In the genomic region with DNA sequence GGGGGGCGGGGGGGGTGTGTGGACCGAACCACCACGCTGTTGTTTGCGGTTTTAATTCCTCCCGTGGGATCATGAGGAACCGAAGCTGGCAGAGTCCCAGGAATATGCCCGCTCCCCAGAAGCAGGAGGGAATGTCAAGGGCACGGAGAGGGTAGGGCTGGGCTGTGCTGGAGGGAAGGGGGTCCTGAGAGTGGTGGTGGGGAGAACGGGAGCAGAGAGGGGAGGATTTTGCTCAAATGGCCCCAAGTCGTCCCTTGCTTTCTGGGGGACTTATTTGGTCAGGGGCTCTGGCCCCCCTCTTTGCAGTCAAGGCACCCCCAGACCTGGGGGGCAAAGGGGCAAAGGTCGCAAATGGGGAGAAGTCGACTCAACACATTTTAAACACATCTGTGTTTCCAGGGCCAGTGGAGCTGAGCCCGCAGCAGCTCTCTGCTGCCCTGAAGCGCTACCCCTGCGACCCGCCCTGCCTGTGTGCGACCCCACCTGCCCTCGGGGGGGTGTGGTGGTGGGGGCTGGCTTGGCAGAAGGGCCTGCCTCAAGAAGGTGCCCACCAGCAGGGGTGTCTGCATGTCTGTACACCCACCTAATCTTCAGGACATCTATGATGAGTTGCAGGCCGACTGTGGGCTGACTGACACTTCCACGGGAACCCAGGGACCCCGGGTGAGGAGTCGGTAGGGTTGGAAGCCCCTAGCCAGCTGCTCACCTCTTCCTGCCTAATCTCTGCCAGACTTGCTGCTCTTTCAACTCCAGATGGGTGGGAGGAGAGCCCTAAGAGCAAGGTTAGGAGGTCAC, we compare ENCODE assay signal across 2 cellular contexts.
TF ChIP-seq lines count a peak whose summit lies in the region.

No MANE protein-coding gene starts in this region.

TF ChIP-seq in SK-N-SH, 30 proteins besides CTCF, POLR2A, EP300 and RAD21 (continued from another document):
- no peak for TF ChIP-seq RFX5 (IDR thresholded peaks at IDR 0.05; ENCODE audit: low read length)
- TF ChIP-seq SMC3 (IDR thresholded peaks at IDR 0.05; ENCODE audit: low read depth, low read length), result no peak
- TF ChIP-seq JUND (IDR thresholded peaks at IDR 0.05), result no peak
- no peak for TF ChIP-seq FOXM1 (IDR thresholded peaks at IDR 0.05; ENCODE audit: low read depth)
- no peak for TF ChIP-seq MEF2A (IDR thresholded peaks at IDR 0.05; ENCODE audit: borderline replicate concordance, low read depth)
- TF ChIP-seq, protein P1, sequence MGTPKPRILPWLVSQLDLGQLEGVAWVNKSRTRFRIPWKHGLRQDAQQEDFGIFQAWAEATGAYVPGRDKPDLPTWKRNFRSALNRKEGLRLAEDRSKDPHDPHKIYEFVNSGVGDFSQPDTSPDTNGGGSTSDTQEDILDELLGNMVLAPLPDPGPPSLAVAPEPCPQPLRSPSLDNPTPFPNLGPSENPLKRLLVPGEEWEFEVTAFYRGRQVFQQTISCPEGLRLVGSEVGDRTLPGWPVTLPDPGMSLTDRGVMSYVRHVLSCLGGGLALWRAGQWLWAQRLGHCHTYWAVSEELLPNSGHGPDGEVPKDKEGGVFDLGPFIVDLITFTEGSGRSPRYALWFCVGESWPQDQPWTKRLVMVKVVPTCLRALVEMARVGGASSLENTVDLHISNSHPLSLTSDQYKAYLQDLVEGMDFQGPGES (IDR thresholded peaks at IDR 0.05; ENCODE audit: low read depth, low read length), result no peak
- TF ChIP-seq, protein P2, sequence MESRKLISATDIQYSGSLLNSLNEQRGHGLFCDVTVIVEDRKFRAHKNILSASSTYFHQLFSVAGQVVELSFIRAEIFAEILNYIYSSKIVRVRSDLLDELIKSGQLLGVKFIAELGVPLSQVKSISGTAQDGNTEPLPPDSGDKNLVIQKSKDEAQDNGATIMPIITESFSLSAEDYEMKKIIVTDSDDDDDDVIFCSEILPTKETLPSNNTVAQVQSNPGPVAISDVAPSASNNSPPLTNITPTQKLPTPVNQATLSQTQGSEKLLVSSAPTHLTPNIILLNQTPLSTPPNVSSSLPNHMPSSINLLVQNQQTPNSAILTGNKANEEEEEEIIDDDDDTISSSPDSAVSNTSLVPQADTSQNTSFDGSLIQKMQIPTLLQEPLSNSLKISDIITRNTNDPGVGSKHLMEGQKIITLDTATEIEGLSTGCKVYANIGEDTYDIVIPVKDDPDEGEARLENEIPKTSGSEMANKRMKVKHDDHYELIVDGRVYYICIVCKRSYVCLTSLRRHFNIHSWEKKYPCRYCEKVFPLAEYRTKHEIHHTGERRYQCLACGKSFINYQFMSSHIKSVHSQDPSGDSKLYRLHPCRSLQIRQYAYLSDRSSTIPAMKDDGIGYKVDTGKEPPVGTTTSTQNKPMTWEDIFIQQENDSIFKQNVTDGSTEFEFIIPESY (IDR thresholded peaks at IDR 0.05; ENCODE audit: borderline replicate concordance, low read depth), result no peak
- TF ChIP-seq GATA2 (CRISPR knock-in tag; IDR thresholded peaks at IDR 0.05), result no peak
- TF ChIP-seq YY1 (IDR thresholded peaks at IDR 0.05; ENCODE audit: low read depth), result no peak
- no peak for TF ChIP-seq CHD2 (IDR thresholded peaks at IDR 0.05; ENCODE audit: low read length, partially characterized antibody)
- TF ChIP-seq MXI1 (IDR thresholded peaks at IDR 0.05; ENCODE audit: low read depth, low read length), result no peak
- TF ChIP-seq SIN3A (IDR thresholded peaks at IDR 0.05; ENCODE audit: borderline replicate concordance, low read depth, low read length), result no peak
- no peak for TF ChIP-seq POLR2AphosphoS5 (IDR thresholded peaks at IDR 0.05; ENCODE audit: low read depth, low read length)
- TF ChIP-seq, protein P3, sequence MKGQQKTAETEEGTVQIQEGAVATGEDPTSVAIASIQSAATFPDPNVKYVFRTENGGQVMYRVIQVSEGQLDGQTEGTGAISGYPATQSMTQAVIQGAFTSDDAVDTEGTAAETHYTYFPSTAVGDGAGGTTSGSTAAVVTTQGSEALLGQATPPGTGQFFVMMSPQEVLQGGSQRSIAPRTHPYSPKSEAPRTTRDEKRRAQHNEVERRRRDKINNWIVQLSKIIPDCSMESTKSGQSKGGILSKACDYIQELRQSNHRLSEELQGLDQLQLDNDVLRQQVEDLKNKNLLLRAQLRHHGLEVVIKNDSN (IDR thresholded peaks at IDR 0.05; ENCODE audit: borderline replicate concordance, low read depth), result no peak
- TF ChIP-seq TAF1 (IDR thresholded peaks at IDR 0.05; ENCODE audit: borderline replicate concordance, low read depth, low read length), result no peak
- TF ChIP-seq RCOR1 (IDR thresholded peaks at IDR 0.05; ENCODE audit: low read length), result no peak
- no peak for TF ChIP-seq RXRA (IDR thresholded peaks at IDR 0.05; ENCODE audit: borderline replicate concordance, low read depth)
- TF ChIP-seq FOXJ3 (CRISPR knock-in tag; IDR thresholded peaks at IDR 0.05), result no peak

TF ChIP-seq in SK-N-SH treated with all-trans-retinoic acid at 6 μM for 48 hours, 23 proteins besides CTCF, POLR2A, EP300 and RAD21 (continued from another document):
- TF ChIP-seq, protein P4, sequence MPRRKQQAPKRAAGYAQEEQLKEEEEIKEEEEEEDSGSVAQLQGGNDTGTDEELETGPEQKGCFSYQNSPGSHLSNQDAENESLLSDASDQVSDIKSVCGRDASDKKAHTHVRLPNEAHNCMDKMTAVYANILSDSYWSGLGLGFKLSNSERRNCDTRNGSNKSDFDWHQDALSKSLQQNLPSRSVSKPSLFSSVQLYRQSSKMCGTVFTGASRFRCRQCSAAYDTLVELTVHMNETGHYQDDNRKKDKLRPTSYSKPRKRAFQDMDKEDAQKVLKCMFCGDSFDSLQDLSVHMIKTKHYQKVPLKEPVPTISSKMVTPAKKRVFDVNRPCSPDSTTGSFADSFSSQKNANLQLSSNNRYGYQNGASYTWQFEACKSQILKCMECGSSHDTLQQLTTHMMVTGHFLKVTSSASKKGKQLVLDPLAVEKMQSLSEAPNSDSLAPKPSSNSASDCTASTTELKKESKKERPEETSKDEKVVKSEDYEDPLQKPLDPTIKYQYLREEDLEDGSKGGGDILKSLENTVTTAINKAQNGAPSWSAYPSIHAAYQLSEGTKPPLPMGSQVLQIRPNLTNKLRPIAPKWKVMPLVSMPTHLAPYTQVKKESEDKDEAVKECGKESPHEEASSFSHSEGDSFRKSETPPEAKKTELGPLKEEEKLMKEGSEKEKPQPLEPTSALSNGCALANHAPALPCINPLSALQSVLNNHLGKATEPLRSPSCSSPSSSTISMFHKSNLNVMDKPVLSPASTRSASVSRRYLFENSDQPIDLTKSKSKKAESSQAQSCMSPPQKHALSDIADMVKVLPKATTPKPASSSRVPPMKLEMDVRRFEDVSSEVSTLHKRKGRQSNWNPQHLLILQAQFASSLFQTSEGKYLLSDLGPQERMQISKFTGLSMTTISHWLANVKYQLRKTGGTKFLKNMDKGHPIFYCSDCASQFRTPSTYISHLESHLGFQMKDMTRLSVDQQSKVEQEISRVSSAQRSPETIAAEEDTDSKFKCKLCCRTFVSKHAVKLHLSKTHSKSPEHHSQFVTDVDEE (CRISPR knock-in tag; IDR thresholded peaks at IDR 0.05), result no peak
- no peak for TF ChIP-seq ZC3H10 (CRISPR knock-in tag; IDR thresholded peaks at IDR 0.05)
- TF ChIP-seq OSR1 (CRISPR knock-in tag; IDR thresholded peaks at IDR 0.05), result no peak
- TF ChIP-seq, protein P5, sequence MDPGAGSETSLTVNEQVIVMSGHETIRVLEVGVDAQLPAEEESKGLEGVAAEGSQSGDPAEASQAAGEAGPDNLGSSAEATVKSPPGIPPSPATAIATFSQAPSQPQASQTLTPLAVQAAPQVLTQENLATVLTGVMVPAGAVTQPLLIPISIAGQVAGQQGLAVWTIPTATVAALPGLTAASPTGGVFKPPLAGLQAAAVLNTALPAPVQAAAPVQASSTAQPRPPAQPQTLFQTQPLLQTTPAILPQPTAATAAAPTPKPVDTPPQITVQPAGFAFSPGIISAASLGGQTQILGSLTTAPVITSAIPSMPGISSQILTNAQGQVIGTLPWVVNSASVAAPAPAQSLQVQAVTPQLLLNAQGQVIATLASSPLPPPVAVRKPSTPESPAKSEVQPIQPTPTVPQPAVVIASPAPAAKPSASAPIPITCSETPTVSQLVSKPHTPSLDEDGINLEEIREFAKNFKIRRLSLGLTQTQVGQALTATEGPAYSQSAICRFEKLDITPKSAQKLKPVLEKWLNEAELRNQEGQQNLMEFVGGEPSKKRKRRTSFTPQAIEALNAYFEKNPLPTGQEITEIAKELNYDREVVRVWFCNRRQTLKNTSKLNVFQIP (CRISPR knock-in tag; IDR thresholded peaks at IDR 0.05; ENCODE audit: borderline replicate concordance, low read depth), result no peak
- TF ChIP-seq, protein P6, sequence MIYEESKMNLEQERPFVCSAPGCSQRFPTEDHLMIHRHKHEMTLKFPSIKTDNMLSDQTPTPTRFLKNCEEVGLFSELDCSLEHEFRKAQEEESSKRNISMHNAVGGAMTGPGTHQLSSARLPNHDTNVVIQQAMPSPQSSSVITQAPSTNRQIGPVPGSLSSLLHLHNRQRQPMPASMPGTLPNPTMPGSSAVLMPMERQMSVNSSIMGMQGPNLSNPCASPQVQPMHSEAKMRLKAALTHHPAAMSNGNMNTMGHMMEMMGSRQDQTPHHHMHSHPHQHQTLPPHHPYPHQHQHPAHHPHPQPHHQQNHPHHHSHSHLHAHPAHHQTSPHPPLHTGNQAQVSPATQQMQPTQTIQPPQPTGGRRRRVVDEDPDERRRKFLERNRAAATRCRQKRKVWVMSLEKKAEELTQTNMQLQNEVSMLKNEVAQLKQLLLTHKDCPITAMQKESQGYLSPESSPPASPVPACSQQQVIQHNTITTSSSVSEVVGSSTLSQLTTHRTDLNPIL (CRISPR knock-in tag; IDR thresholded peaks at IDR 0.05; ENCODE audit: low read depth), result no peak
- no peak for TF ChIP-seq BACH2 (CRISPR knock-in tag; IDR thresholded peaks at IDR 0.05; ENCODE audit: borderline replicate concordance)
- TF ChIP-seq, protein P7, sequence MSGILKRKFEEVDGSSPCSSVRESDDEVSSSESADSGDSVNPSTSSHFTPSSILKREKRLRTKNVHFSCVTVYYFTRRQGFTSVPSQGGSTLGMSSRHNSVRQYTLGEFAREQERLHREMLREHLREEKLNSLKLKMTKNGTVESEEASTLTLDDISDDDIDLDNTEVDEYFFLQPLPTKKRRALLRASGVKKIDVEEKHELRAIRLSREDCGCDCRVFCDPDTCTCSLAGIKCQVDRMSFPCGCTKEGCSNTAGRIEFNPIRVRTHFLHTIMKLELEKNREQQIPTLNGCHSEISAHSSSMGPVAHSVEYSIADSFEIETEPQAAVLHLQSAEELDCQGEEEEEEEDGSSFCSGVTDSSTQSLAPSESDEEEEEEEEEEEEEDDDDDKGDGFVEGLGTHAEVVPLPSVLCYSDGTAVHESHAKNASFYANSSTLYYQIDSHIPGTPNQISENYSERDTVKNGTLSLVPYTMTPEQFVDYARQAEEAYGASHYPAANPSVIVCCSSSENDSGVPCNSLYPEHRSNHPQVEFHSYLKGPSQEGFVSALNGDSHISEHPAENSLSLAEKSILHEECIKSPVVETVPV (CRISPR knock-in tag; IDR thresholded peaks at IDR 0.05), result no peak
- no peak for TF ChIP-seq TOX (CRISPR knock-in tag; IDR thresholded peaks at IDR 0.05; ENCODE audit: borderline replicate concordance)
- TF ChIP-seq, protein P8, sequence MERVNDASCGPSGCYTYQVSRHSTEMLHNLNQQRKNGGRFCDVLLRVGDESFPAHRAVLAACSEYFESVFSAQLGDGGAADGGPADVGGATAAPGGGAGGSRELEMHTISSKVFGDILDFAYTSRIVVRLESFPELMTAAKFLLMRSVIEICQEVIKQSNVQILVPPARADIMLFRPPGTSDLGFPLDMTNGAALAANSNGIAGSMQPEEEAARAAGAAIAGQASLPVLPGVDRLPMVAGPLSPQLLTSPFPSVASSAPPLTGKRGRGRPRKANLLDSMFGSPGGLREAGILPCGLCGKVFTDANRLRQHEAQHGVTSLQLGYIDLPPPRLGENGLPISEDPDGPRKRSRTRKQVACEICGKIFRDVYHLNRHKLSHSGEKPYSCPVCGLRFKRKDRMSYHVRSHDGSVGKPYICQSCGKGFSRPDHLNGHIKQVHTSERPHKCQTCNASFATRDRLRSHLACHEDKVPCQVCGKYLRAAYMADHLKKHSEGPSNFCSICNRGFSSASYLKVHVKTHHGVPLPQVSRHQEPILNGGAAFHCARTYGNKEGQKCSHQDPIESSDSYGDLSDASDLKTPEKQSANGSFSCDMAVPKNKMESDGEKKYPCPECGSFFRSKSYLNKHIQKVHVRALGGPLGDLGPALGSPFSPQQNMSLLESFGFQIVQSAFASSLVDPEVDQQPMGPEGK (CRISPR knock-in tag; IDR thresholded peaks at IDR 0.05; ENCODE audit: borderline replicate concordance), result no peak
- TF ChIP-seq RARB (CRISPR knock-in tag; IDR thresholded peaks at IDR 0.05), result no peak
- TF ChIP-seq ISL1 (CRISPR knock-in tag; IDR thresholded peaks at IDR 0.05), result no peak
- no peak for TF ChIP-seq ZFP30 (CRISPR knock-in tag; IDR thresholded peaks at IDR 0.05)
- TF ChIP-seq ESRRG (CRISPR knock-in tag; IDR thresholded peaks at IDR 0.05), result no peak
